ENCODE assay signal across 8 cellular contexts in genomic region chr15:91099616-91100560, GRCh38. TPM values are rescaled to one million over a fixed set of nuclear protein-coding genes. Genes with fewer than 3 reads are reported as not detected.
DNase-seq lines count a peak whose midpoint lies in the region; ATAC-seq and TF ChIP-seq lines count a peak whose summit lies in the region.

Gene SV2B, plus strand, starts transcription at chr15:91100257. Its CDS starts 126,007 bp downstream, at chr15:91226264.

- intact Hi-C loops in dendritic cell treated with granulocyte-macrophage colony-stimulating factor and Interleukin-4, amounts not matched to agents 40 ng/mL and 50 ng/mL, for 4 days (cut with micrococcal nuclease), result no loop called here
- intact Hi-C loops in lower lobe of right lung (cut with DNase I), result no loop called here

- ATAC-seq in GM19372 (IDR thresholded peaks at IDR 0.05; ENCODE audit: low read depth, unreplicated experiment) (peak; percentile 73), lower lobe of right lung (peak; percentile 60 to 62), GM19324 (IDR thresholded peaks at IDR 0.05; ENCODE audit: low FRiP score, unreplicated experiment) (no peak)

- H3K27me3 Mint-ChIP-seq in dendritic cell treated with granulocyte-macrophage colony-stimulating factor and Interleukin-4, amounts not matched to agents 40 ng/mL and 50 ng/mL, for 4 days, result peaks cover 80% of the 10 kb centered on the region

- peak; percentile 29 for DNase-seq in AG08396 (ENCODE audit: low spot score)
- no peak for DNase-seq in LNCaP clone FGC (ENCODE audit: low read depth)
- DNase-seq in activated CD4-positive, alpha-beta T cell treated with anti-CD3 and anti-CD28 coated beads for 48 hours, result peak; percentile 71
- DNase-seq in lower lobe of right lung, result no peak
- DNase-seq in stimulated activated CD8-positive, alpha-beta memory T cell treated with anti-CD3 and anti-CD28 coated beads, Interleukin-15, amount 100 ng/mL, for 24 hours (ENCODE audit: low read depth), result peak; percentile 6

- peaks cover 16% of the 10 kb centered on the region for H3K4me1 Mint-ChIP-seq in dendritic cell treated with granulocyte-macrophage colony-stimulating factor and Interleukin-4, amounts not matched to agents 40 ng/mL and 50 ng/mL, for 4 days (ENCODE audit: low read depth)

- peaks cover 13% of the 10 kb centered on the region for H3K4me1 ChIP-seq in lower lobe of right lung

- H3K4me3 ChIP-seq in LNCaP clone FGC (ENCODE audit: low read depth, low read length) (peak within 1 kb of the TSS; percentile 31), lower lobe of right lung (peak within 1 kb of the TSS; percentile 57)

- H3K36me3 Mint-ChIP-seq in dendritic cell treated with granulocyte-macrophage colony-stimulating factor and Interleukin-4, amounts not matched to agents 40 ng/mL and 50 ng/mL, for 4 days (ENCODE audit: low read depth), result no peaks in the 10 kb centered on the region

- H3K27ac Mint-ChIP-seq in dendritic cell treated with granulocyte-macrophage colony-stimulating factor and Interleukin-4, amounts not matched to agents 40 ng/mL and 50 ng/mL, for 4 days, result no peak within 1 kb of the TSS

- no peaks in the 10 kb centered on the region for H3K36me3 ChIP-seq in lower lobe of right lung

- H3K9me3 ChIP-seq in lower lobe of right lung, result no peaks in the 10 kb centered on the region

- TF ChIP-seq CTCF in LNCaP clone FGC (IDR thresholded peaks at IDR 0.05; ENCODE audit: control insufficient read depth, extremely low read depth, insufficient read depth) (peak; percentile 27; the same call in 1 of the 2 replicates), lower lobe of right lung (IDR thresholded peaks at IDR 0.05) (no peak)

- peak within 1 kb of the TSS; percentile 59 for H3K4me3 Mint-ChIP-seq in dendritic cell treated with granulocyte-macrophage colony-stimulating factor and Interleukin-4, amounts not matched to agents 40 ng/mL and 50 ng/mL, for 4 days

- H3K9me3 Mint-ChIP-seq in dendritic cell treated with granulocyte-macrophage colony-stimulating factor and Interleukin-4, amounts not matched to agents 40 ng/mL and 50 ng/mL, for 4 days, result no peaks in the 10 kb centered on the region

- no peak within 1 kb of the TSS for H3K27ac ChIP-seq in lower lobe of right lung

- peaks cover 74% of the 10 kb centered on the region for H3K27me3 ChIP-seq in lower lobe of right lung (ENCODE audit: low read depth)

RNA-seq across cellular contexts. Expression of gene SV2B, which starts in this region (rescaled TPM):
- total RNA-seq in lower lobe of right lung, result 1.2 TPM

Comparison
In these comparisons a context has a peak if more than half of its experiments do, and no peak if none do; other contexts are left out.
1. DNase-seq: peak in AG08396 (single experiment), activated CD4-positive, alpha-beta T cell treated with anti-CD3 and anti-CD28 coated beads for 48 hours (single experiment) and stimulated activated CD8-positive, alpha-beta memory T cell treated with anti-CD3 and anti-CD28 coated beads, Interleukin-15, amount 100 ng/mL, for 24 hours (single experiment); none in LNCaP clone FGC (single experiment) and lower lobe of right lung (single experiment).